ENCODE assay signal across 1 cellular context in the genomic region with DNA sequence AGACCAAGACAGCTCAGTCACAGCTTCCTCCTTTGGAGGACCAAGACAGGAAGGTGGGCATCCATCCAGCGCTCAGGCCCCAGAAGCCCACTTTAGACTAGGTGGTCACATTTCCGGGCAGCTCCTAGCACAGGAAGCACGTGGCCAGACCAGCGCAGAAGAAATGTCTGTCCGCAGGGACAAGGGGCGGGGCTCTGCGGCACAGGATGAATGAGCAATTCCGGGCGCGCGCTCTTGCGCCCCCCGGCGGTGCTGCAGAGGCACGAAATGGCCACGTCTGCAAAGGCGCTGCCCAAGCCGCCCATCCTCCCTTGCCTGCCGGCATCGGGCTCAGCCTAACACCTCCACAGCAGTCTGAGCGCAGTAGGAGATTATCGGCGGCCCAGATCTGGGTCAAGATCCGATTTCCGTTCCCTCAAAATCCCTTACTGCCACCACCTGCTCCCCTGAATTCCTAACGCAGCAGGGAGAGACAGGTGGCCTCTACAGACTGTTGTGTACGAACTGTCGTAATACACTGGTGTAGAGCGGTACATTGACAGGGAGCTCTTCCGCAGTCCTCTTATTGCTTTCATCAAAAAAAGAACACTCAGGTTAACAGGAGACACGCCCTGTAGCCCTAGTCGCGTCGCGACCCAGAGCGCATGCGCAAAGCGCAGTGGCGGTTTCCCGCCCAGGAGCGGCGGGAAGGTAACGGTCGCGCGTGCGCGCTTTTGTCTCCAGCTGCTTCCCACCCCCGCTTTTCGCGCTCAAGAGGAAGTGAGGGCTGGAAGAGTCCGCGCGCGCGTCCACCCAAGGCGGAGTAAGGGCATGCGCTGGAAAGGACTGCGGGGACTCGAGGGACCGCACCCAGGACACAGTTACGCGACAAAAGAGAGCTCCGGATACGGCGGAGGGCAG.
TF ChIP-seq lines count a peak whose summit lies in the region.

No MANE protein-coding gene starts in this region.

TF ChIP-seq in SK-N-SH, 30 proteins besides CTCF, POLR2A, EP300 and RAD21:
- TF ChIP-seq RXRA (IDR thresholded peaks at IDR 0.05; ENCODE audit: borderline replicate concordance, low read depth), result no peak
- TF ChIP-seq ZBTB33 (IDR thresholded peaks at IDR 0.05; ENCODE audit: borderline replicate concordance, low read depth), result no peak
- TF ChIP-seq ELF1 (IDR thresholded peaks at IDR 0.05), result peak; percentile 66
- peak; percentile 95 for TF ChIP-seq SIN3A (IDR thresholded peaks at IDR 0.05; ENCODE audit: borderline replicate concordance, low read depth, low read length)
- no peak for TF ChIP-seq RCOR1 (IDR thresholded peaks at IDR 0.05; ENCODE audit: low read length)
- peak; percentile 84 for TF ChIP-seq NRF1 (IDR thresholded peaks at IDR 0.05; ENCODE audit: low read depth, low read length)
- peak; percentile 99 for TF ChIP-seq MXI1 (IDR thresholded peaks at IDR 0.05; ENCODE audit: low read depth, low read length)
- TF ChIP-seq MEF2A (IDR thresholded peaks at IDR 0.05; ENCODE audit: borderline replicate concordance, low read depth), result no peak
- peak; percentile 85 for TF ChIP-seq CHD2 (IDR thresholded peaks at IDR 0.05; ENCODE audit: low read length, partially characterized antibody)
- peak; percentile 77; the same call in 1 of the 2 replicates for TF ChIP-seq POLR2AphosphoS5 (IDR thresholded peaks at IDR 0.05; ENCODE audit: low read depth, low read length)
- no peak; the same call in 1 of the 2 replicates for TF ChIP-seq JUND (IDR thresholded peaks at IDR 0.05)
- TF ChIP-seq TEAD4 (IDR thresholded peaks at IDR 0.05; ENCODE audit: borderline replicate concordance, insufficient read depth), result no peak
- peak; percentile 36; the same call in 1 of the 2 replicates for TF ChIP-seq USF2 (IDR thresholded peaks at IDR 0.05; ENCODE audit: borderline replicate concordance, low read depth, low read length)
- TF ChIP-seq TCF12 (IDR thresholded peaks at IDR 0.05), result no peak
- peak; percentile 37; the same call in 1 of the 2 replicates for TF ChIP-seq FOXM1 (IDR thresholded peaks at IDR 0.05; ENCODE audit: low read depth)
- TF ChIP-seq NFIC (IDR thresholded peaks at IDR 0.05; ENCODE audit: borderline replicate concordance), result no peak
- TF ChIP-seq, protein P1, sequence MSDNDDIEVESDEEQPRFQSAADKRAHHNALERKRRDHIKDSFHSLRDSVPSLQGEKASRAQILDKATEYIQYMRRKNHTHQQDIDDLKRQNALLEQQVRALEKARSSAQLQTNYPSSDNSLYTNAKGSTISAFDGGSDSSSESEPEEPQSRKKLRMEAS (IDR thresholded peaks at IDR 0.05; ENCODE audit: low read depth), result peak; percentile 98
- no peak for TF ChIP-seq FOXJ3 (CRISPR knock-in tag; IDR thresholded peaks at IDR 0.05)
- no peak for TF ChIP-seq EZH2phosphoT487 (IDR thresholded peaks at IDR 0.05; ENCODE audit: borderline replicate concordance, low read depth)
- peak; percentile 67 for TF ChIP-seq GABPA (IDR thresholded peaks at IDR 0.05; ENCODE audit: low read depth)
- peak; percentile 76; the same call in 1 of the 2 replicates for TF ChIP-seq TAF1 (IDR thresholded peaks at IDR 0.05; ENCODE audit: borderline replicate concordance, low read depth, low read length)
- peak; percentile 19; the same call in 1 of the 2 replicates for TF ChIP-seq FOSL2 (IDR thresholded peaks at IDR 0.05; ENCODE audit: borderline replicate concordance, low read depth)
- TF ChIP-seq PBX3 (IDR thresholded peaks at IDR 0.05), result peak; percentile 33; the same call in 1 of the 2 replicates
- no peak for TF ChIP-seq IRF3 (IDR thresholded peaks at IDR 0.05; ENCODE audit: low read depth, low read length)
- no peak for TF ChIP-seq RFX5 (IDR thresholded peaks at IDR 0.05; ENCODE audit: low read length)
- TF ChIP-seq SMC3 (IDR thresholded peaks at IDR 0.05; ENCODE audit: low read depth, low read length), result peak; percentile 64
- TF ChIP-seq, protein P2, sequence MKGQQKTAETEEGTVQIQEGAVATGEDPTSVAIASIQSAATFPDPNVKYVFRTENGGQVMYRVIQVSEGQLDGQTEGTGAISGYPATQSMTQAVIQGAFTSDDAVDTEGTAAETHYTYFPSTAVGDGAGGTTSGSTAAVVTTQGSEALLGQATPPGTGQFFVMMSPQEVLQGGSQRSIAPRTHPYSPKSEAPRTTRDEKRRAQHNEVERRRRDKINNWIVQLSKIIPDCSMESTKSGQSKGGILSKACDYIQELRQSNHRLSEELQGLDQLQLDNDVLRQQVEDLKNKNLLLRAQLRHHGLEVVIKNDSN (IDR thresholded peaks at IDR 0.05; ENCODE audit: borderline replicate concordance, low read depth), result peak; percentile 84
- no peak for TF ChIP-seq GATA2 (CRISPR knock-in tag; IDR thresholded peaks at IDR 0.05)
- peak; percentile 58 for TF ChIP-seq YY1 (IDR thresholded peaks at IDR 0.05; ENCODE audit: low read depth)
- peak; percentile 14; the same call in 1 of the 2 replicates for TF ChIP-seq REST (IDR thresholded peaks at IDR 0.05; ENCODE audit: low read depth, low read length)
